ENCODE assay signal across 1 cellular context in genomic region chr3:135106445-135106844, GRCh38.
TF ChIP-seq lines count a peak whose summit lies in the region.

No MANE protein-coding gene starts in this region.

TF ChIP-seq in HepG2, 621 proteins besides CTCF, POLR2A, EP300 and RAD21 (continued from another document and continues in another):
- TF ChIP-seq ZBTB4 (CRISPR knock-in tag; IDR thresholded peaks at IDR 0.05; ENCODE audit: borderline replicate concordance) (no peak), KAT8 (CRISPR knock-in tag; IDR thresholded peaks at IDR 0.05) (0 out of 2 replicates have a peak, but pooled peaks have one; percentile 23), JUN (CRISPR knock-in tag; IDR thresholded peaks at IDR 0.05) (no peak), HBP1 (CRISPR knock-in tag; IDR thresholded peaks at IDR 0.05; ENCODE audit: low read depth) (peak; percentile 54; the same call in 1 of the 2 replicates), ZNF468 (CRISPR knock-in tag; IDR thresholded peaks at IDR 0.05) (no peak), ZNF605 (CRISPR knock-in tag; IDR thresholded peaks at IDR 0.05) (no peak), ZNF773 (CRISPR knock-in tag; IDR thresholded peaks at IDR 0.05; ENCODE audit: borderline replicate concordance) (no peak), AHDC1 (CRISPR knock-in tag; IDR thresholded peaks at IDR 0.05; ENCODE audit: borderline replicate concordance) (no peak), ZSCAN9 (CRISPR knock-in tag; IDR thresholded peaks at IDR 0.05; ENCODE audit: borderline replicate concordance) (peak; percentile 73; the same call in 1 of the 2 replicates), ZNF256 (CRISPR knock-in tag; conservative IDR thresholded peaks at IDR 0.05) (no peak), KDM2A (CRISPR knock-in tag; IDR thresholded peaks at IDR 0.05; ENCODE audit: borderline replicate concordance, low read depth) (no peak), ZNF460 (CRISPR knock-in tag; IDR thresholded peaks at IDR 0.05; ENCODE audit: borderline replicate concordance) (no peak), HOMEZ (CRISPR knock-in tag; IDR thresholded peaks at IDR 0.05; ENCODE audit: low read depth) (no peak), ATF1 (CRISPR knock-in tag; IDR thresholded peaks at IDR 0.05) (no peak), ERF (CRISPR knock-in tag; IDR thresholded peaks at IDR 0.05) (peak; percentile 67; the same call in 1 of the 2 replicates), ZNF749 (CRISPR knock-in tag; IDR thresholded peaks at IDR 0.05; ENCODE audit: borderline replicate concordance) (0 out of 2 replicates have a peak, but pooled peaks have one; percentile 45), KLF9 (CRISPR knock-in tag; IDR thresholded peaks at IDR 0.05; ENCODE audit: low read depth) (no peak), ZNF451 (CRISPR knock-in tag; IDR thresholded peaks at IDR 0.05) (no peak), CEBPG (CRISPR knock-in tag; IDR thresholded peaks at IDR 0.05) (no peak), ZNF850 (CRISPR knock-in tag; conservative IDR thresholded peaks at IDR 0.05) (no peak)
- TF ChIP-seq, protein P1, sequence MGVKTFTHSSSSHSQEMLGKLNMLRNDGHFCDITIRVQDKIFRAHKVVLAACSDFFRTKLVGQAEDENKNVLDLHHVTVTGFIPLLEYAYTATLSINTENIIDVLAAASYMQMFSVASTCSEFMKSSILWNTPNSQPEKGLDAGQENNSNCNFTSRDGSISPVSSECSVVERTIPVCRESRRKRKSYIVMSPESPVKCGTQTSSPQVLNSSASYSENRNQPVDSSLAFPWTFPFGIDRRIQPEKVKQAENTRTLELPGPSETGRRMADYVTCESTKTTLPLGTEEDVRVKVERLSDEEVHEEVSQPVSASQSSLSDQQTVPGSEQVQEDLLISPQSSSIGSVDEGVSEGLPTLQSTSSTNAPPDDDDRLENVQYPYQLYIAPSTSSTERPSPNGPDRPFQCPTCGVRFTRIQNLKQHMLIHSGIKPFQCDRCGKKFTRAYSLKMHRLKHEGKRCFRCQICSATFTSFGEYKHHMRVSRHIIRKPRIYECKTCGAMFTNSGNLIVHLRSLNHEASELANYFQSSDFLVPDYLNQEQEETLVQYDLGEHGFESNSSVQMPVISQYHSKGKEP (CRISPR knock-in tag; IDR thresholded peaks at IDR 0.05) = 0 out of 2 replicates have a peak, but pooled peaks have one; percentile 57
- TF ChIP-seq, protein P2, sequence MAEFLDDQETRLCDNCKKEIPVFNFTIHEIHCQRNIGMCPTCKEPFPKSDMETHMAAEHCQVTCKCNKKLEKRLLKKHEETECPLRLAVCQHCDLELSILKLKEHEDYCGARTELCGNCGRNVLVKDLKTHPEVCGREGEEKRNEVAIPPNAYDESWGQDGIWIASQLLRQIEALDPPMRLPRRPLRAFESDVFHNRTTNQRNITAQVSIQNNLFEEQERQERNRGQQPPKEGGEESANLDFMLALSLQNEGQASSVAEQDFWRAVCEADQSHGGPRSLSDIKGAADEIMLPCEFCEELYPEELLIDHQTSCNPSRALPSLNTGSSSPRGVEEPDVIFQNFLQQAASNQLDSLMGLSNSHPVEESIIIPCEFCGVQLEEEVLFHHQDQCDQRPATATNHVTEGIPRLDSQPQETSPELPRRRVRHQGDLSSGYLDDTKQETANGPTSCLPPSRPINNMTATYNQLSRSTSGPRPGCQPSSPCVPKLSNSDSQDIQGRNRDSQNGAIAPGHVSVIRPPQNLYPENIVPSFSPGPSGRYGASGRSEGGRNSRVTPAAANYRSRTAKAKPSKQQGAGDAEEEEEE (CRISPR knock-in tag; IDR thresholded peaks at IDR 0.05; ENCODE audit: borderline replicate concordance) = no peak
- TF ChIP-seq, protein P3, sequence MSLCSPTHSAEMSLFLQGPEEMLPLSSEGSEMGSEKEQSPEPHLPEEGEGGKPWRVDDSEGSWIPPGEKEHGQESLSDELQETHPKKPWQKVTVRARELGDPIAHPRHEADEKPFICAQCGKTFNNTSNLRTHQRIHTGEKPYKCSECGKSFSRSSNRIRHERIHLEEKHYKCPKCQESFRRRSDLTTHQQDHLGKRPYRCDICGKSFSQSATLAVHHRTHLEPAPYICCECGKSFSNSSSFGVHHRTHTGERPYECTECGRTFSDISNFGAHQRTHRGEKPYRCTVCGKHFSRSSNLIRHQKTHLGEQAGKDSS (CRISPR knock-in tag; IDR thresholded peaks at IDR 0.05; ENCODE audit: borderline replicate concordance, low read depth) = no peak
- TF ChIP-seq, protein P4, sequence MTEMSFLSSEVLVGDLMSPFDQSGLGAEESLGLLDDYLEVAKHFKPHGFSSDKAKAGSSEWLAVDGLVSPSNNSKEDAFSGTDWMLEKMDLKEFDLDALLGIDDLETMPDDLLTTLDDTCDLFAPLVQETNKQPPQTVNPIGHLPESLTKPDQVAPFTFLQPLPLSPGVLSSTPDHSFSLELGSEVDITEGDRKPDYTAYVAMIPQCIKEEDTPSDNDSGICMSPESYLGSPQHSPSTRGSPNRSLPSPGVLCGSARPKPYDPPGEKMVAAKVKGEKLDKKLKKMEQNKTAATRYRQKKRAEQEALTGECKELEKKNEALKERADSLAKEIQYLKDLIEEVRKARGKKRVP (CRISPR knock-in tag; IDR thresholded peaks at IDR 0.05) = no peak
- TF ChIP-seq, protein P5, sequence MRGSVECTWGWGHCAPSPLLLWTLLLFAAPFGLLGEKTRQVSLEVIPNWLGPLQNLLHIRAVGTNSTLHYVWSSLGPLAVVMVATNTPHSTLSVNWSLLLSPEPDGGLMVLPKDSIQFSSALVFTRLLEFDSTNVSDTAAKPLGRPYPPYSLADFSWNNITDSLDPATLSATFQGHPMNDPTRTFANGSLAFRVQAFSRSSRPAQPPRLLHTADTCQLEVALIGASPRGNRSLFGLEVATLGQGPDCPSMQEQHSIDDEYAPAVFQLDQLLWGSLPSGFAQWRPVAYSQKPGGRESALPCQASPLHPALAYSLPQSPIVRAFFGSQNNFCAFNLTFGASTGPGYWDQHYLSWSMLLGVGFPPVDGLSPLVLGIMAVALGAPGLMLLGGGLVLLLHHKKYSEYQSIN (CRISPR knock-in tag; IDR thresholded peaks at IDR 0.05; ENCODE audit: borderline replicate concordance) = no peak
- TF ChIP-seq, protein P6, sequence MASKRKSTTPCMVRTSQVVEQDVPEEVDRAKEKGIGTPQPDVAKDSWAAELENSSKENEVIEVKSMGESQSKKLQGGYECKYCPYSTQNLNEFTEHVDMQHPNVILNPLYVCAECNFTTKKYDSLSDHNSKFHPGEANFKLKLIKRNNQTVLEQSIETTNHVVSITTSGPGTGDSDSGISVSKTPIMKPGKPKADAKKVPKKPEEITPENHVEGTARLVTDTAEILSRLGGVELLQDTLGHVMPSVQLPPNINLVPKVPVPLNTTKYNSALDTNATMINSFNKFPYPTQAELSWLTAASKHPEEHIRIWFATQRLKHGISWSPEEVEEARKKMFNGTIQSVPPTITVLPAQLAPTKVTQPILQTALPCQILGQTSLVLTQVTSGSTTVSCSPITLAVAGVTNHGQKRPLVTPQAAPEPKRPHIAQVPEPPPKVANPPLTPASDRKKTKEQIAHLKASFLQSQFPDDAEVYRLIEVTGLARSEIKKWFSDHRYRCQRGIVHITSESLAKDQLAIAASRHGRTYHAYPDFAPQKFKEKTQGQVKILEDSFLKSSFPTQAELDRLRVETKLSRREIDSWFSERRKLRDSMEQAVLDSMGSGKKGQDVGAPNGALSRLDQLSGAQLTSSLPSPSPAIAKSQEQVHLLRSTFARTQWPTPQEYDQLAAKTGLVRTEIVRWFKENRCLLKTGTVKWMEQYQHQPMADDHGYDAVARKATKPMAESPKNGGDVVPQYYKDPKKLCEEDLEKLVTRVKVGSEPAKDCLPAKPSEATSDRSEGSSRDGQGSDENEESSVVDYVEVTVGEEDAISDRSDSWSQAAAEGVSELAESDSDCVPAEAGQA (IDR thresholded peaks at IDR 0.05; ENCODE audit: low read depth) = no peak
- TF ChIP-seq, protein P6 (CRISPR knock-in tag; IDR thresholded peaks at IDR 0.05; ENCODE audit: borderline replicate concordance) = no peak
- TF ChIP-seq, protein P7, sequence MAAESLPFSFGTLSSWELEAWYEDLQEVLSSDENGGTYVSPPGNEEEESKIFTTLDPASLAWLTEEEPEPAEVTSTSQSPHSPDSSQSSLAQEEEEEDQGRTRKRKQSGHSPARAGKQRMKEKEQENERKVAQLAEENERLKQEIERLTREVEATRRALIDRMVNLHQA (CRISPR knock-in tag; IDR thresholded peaks at IDR 0.05) = no peak
